22 cellular contexts compared by ENCODE assay signal in the genomic region with DNA sequence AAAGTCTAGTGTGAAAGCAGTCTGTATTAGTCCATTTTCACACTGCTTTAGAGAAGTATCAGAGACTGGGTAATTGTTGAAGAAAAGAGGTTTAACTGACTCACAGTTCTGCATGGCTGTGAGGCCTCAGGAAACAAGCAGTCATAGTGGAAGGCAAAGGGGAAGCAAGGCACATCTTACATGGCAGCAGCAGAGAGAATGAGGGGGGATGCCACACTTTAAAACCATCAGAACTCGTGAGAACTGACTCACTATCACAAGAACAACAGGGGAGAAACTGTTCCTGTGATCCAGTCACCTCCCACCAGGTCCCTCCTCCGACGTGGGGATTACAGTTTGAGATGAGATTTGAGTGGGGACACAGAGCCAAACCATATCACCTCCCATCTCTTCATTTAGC. TPM values are rescaled to one million over a fixed set of nuclear protein-coding genes. Genes with fewer than 3 reads are reported as not detected.
DNase-seq lines count a peak whose midpoint lies in the region; ATAC-seq, FAIRE-seq and TF ChIP-seq lines count a peak whose summit lies in the region.
"Had no signal": no experiment of that assay in that cellular context is flagged by ENCODE, and none has a peak within 500 bp of the region (broad histone marks: within the 10 kb centered on the region; RNA-seq: fewer than 3 reads in every experiment).

No MANE protein-coding gene starts in this region.

- FAIRE-seq in GM12891 (lab: Jason Lieb, UNC) (peak; percentile 5), urothelium cell line (lab: Jason Lieb, UNC) (no peak)

- H2BK5ac ChIP-seq in mesendoderm (ENCODE audit: low read length): no peak overlapping the region

- H3K4me2 ChIP-seq in mesendoderm (ENCODE audit: low read length): no peak overlapping the region

- H3K4me3 ChIP-seq in sigmoid colon (no peak overlapping the region), mesendoderm (ENCODE audit: low read length) (no peak overlapping the region)
- H3K4me3 ChIP-seq: heart right ventricle, left ventricle myocardium inferior, suprapubic skin had no signal

- peak; percentile 30 for DNase-seq in activated CD8-positive, alpha-beta T cell treated with anti-CD3 and anti-CD28 coated beads for 36 hours
- no peak for DNase-seq in activated CD8-positive, alpha-beta T cell treated with anti-CD3 and anti-CD28 coated beads, Interleukin-2, amount 10 ng/mL, durations not matched to agents 7 days and 5 days
- DNase-seq in GM12891 (ENCODE audit: insufficient read length, low spot score) (no peak), SKM-1 treated with dmso at 0.1 percent for 144 hours (lab: John Stamatoyannopoulos, UW; ENCODE audit: unreplicated experiment) (peak; percentile 59), dermis blood vessel endothelial cell (peak; percentile 36), sigmoid colon (no peak), mesendoderm (no peak), urothelium cell line (ENCODE audit: low spot score) (no peak)
- DNase-seq: ACHN; aorta; heart right ventricle; Karpas-422; left ventricle myocardium inferior; NCI-H1105 treated with DMSO at 0.1 percent for 48 hours; NCI-H2107; NCI-H510A treated with DMSO at 0.1 percent for 48 hours; NK-92 treated with Interleukin-12 subunit alpha and Interleukin-12 subunit beta, amount 100 ng/mL, for 24 hours had no signal

- H3K36me3 ChIP-seq in sigmoid colon: peaks cover 0 to 4% (median 0%) of the 10 kb centered on the region in 4 donors
- no peaks in the 10 kb centered on the region for H3K36me3 ChIP-seq in mesendoderm (ENCODE audit: control insufficient read depth, insufficient read depth, low read length)
- H3K36me3 ChIP-seq: left ventricle myocardium inferior, suprapubic skin had no signal

- H3K27ac ChIP-seq in sigmoid colon (no peak overlapping the region), mesendoderm (ENCODE audit: low read depth, low read length) (no peak overlapping the region)
- H3K27ac ChIP-seq: C4-2B, epithelial cell of prostate, heart right ventricle, left ventricle myocardium inferior, suprapubic skin had no signal

- H3K4me1 ChIP-seq in sigmoid colon (peaks cover 0 to 29% (median 16%) of the 10 kb centered on the region in 4 donors), mesendoderm (ENCODE audit: control insufficient read depth, low read depth, low read length) (no peaks in the 10 kb centered on the region)

- no peak for TF ChIP-seq EP300 in sigmoid colon (IDR thresholded peaks at IDR 0.05)

- no peak overlapping the region for H3K4me3 Mint-ChIP-seq in activated CD8-positive, alpha-beta T cell treated with anti-CD3 and anti-CD28 coated beads for 36 hours
- H3K4me3 Mint-ChIP-seq in activated CD8-positive, alpha-beta T cell treated with anti-CD3 and anti-CD28 coated beads, Interleukin-2, amount 10 ng/mL, durations not matched to agents 7 days and 5 days: no peak overlapping the region
- H3K4me3 Mint-ChIP-seq: central memory CD8-positive, alpha-beta T cell; neural crest cell had no signal

- intact Hi-C loops in activated CD8-positive, alpha-beta T cell treated with anti-CD3 and anti-CD28 coated beads for 36 hours (cut with micrococcal nuclease): no loop called here
- intact Hi-C loops in sigmoid colon (cut with DNase I): no loop called here

- H3K9me3 ChIP-seq in sigmoid colon: no peaks in the 10 kb centered on the region
- H3K9me3 ChIP-seq: heart right ventricle, left ventricle myocardium inferior, suprapubic skin had no signal

- no peaks in the 10 kb centered on the region for H3K27me3 ChIP-seq in sigmoid colon
- no peaks in the 10 kb centered on the region for H3K27me3 ChIP-seq in mesendoderm (ENCODE audit: insufficient read depth, low read length, poor library complexity)
- H3K27me3 ChIP-seq: heart right ventricle, suprapubic skin had no signal

- H3K27me3 Mint-ChIP-seq in activated CD8-positive, alpha-beta T cell treated with anti-CD3 and anti-CD28 coated beads for 36 hours: no peaks in the 10 kb centered on the region
- H3K27me3 Mint-ChIP-seq in activated CD8-positive, alpha-beta T cell treated with anti-CD3 and anti-CD28 coated beads, Interleukin-2, amount 10 ng/mL, durations not matched to agents 7 days and 5 days (ENCODE audit: low read depth): no peaks in the 10 kb centered on the region
- H3K27me3 Mint-ChIP-seq: central memory CD8-positive, alpha-beta T cell had no signal

- no peak overlapping the region for H3K23ac ChIP-seq in mesendoderm (ENCODE audit: low read length)

- H4K8ac ChIP-seq in mesendoderm (ENCODE audit: low read depth, low read length): no peak overlapping the region

- no peaks in the 10 kb centered on the region for H3K79me2 ChIP-seq in mesendoderm (ENCODE audit: control insufficient read depth, insufficient read depth, low read length)

- CTCF ChIA-PET in activated CD8-positive, alpha-beta T cell treated with anti-CD3 and anti-CD28 coated beads for 36 hours (lab: Charles Lee): no interaction called here
- CTCF ChIA-PET in activated CD8-positive, alpha-beta T cell treated with anti-CD3 and anti-CD28 coated beads, Interleukin-2, amount 10 ng/mL, durations not matched to agents 7 days and 5 days (lab: Charles Lee): no interaction called here

- no peak for TF ChIP-seq CTCF in activated CD8-positive, alpha-beta T cell treated with anti-CD3 and anti-CD28 coated beads for 36 hours (IDR thresholded peaks at IDR 0.05)
- no peak for TF ChIP-seq CTCF in sigmoid colon (IDR thresholded peaks at IDR 0.05)

- peak; percentile 62 for ATAC-seq in activated CD8-positive, alpha-beta T cell treated with anti-CD3 and anti-CD28 coated beads for 36 hours
- no peak for ATAC-seq in activated CD8-positive, alpha-beta T cell treated with anti-CD3 and anti-CD28 coated beads, Interleukin-2, amount 10 ng/mL, durations not matched to agents 7 days and 5 days
- ATAC-seq: heart right ventricle had no signal

- H3K9ac ChIP-seq in mesendoderm (ENCODE audit: low read length): no peak overlapping the region

- no peak overlapping the region for H3K4ac ChIP-seq in mesendoderm (ENCODE audit: low read depth, low read length)

- no peak overlapping the region for H4K5ac ChIP-seq in mesendoderm (ENCODE audit: low read length)

- no peak overlapping the region for H2BK15ac ChIP-seq in mesendoderm (replicated peaks; ENCODE audit: low read depth)

- no peak overlapping the region for H3K27ac Mint-ChIP-seq in activated CD8-positive, alpha-beta T cell treated with anti-CD3 and anti-CD28 coated beads for 36 hours
- H3K27ac Mint-ChIP-seq in activated CD8-positive, alpha-beta T cell treated with anti-CD3 and anti-CD28 coated beads, Interleukin-2, amount 10 ng/mL, durations not matched to agents 7 days and 5 days: no peak overlapping the region

- H3K36me3 Mint-ChIP-seq in activated CD8-positive, alpha-beta T cell treated with anti-CD3 and anti-CD28 coated beads for 36 hours (ENCODE audit: low read depth): peaks cover 44% of the 10 kb centered on the region
- peaks cover 34% of the 10 kb centered on the region for H3K36me3 Mint-ChIP-seq in activated CD8-positive, alpha-beta T cell treated with anti-CD3 and anti-CD28 coated beads, Interleukin-2, amount 10 ng/mL, durations not matched to agents 7 days and 5 days (ENCODE audit: low read depth)

- peaks cover 3% of the 10 kb centered on the region for H3K9me3 Mint-ChIP-seq in activated CD8-positive, alpha-beta T cell treated with anti-CD3 and anti-CD28 coated beads for 36 hours
- no peaks in the 10 kb centered on the region for H3K9me3 Mint-ChIP-seq in activated CD8-positive, alpha-beta T cell treated with anti-CD3 and anti-CD28 coated beads, Interleukin-2, amount 10 ng/mL, durations not matched to agents 7 days and 5 days (ENCODE audit: insufficient read depth)
- H3K9me3 Mint-ChIP-seq: central memory CD8-positive, alpha-beta T cell; neural crest cell had no signal

- POLR2A ChIA-PET in activated CD8-positive, alpha-beta T cell treated with anti-CD3 and anti-CD28 coated beads for 36 hours (lab: Charles Lee): no interaction called here
- POLR2A ChIA-PET in activated CD8-positive, alpha-beta T cell treated with anti-CD3 and anti-CD28 coated beads, Interleukin-2, amount 10 ng/mL, durations not matched to agents 7 days and 5 days (lab: Charles Lee): no interaction called here

- no peak overlapping the region for H2BK120ac ChIP-seq in mesendoderm (ENCODE audit: low read depth, low read length)

- H2AK5ac ChIP-seq in mesendoderm (ENCODE audit: low read length): no peak overlapping the region

- no peak overlapping the region for H3K18ac ChIP-seq in mesendoderm (ENCODE audit: low read length)

- H3K56ac ChIP-seq in mesendoderm (ENCODE audit: low read length): no peak overlapping the region

- H3K79me1 ChIP-seq in mesendoderm (ENCODE audit: low read length): no peaks in the 10 kb centered on the region

- H3K4me1 Mint-ChIP-seq in activated CD8-positive, alpha-beta T cell treated with anti-CD3 and anti-CD28 coated beads for 36 hours (ENCODE audit: low read depth): peaks cover 10% of the 10 kb centered on the region
- H3K4me1 Mint-ChIP-seq in activated CD8-positive, alpha-beta T cell treated with anti-CD3 and anti-CD28 coated beads, Interleukin-2, amount 10 ng/mL, durations not matched to agents 7 days and 5 days (ENCODE audit: low read depth): peaks cover 2% of the 10 kb centered on the region
- H3K4me1 Mint-ChIP-seq: neural crest cell had no signal

- TF ChIP-seq POLR2A in GM12891 (IDR thresholded peaks at IDR 0.05; ENCODE audit: low read depth, low read length): no peak
- no peak for TF ChIP-seq POLR2A in sigmoid colon (IDR thresholded peaks at IDR 0.05)

- 65 to 96% methylated on average over 3 of the region's 3 CpGs for WGBS in sigmoid colon, 2 donors
- WGBS in mesendoderm (ENCODE audit: extremely low coverage, insufficient coverage, low lambda C conversion rate): no CpG with 5 or more reads among the region's 3 CpGs

RNA-seq across cellular contexts. Expression of a gene that starts 13.8 kb away (rescaled TPM):
- under 1 TPM; 0.56 to 0.85 TPM for total RNA-seq in activated CD8-positive, alpha-beta T cell treated with anti-CD3 and anti-CD28 coated beads for 36 hours
- 1 to 10 TPM; 1.2 to 1.5 TPM for total RNA-seq in activated CD8-positive, alpha-beta T cell treated with anti-CD3 and anti-CD28 coated beads, Interleukin-2, amount 10 ng/mL, durations not matched to agents 7 days and 5 days
- polyA plus RNA-seq in GM12891 (2012; ENCODE audit: low read depth, missing spikeins): 17.9 TPM
- total RNA-seq in dermis blood vessel endothelial cell (1.0 and 1.3 TPM in 2 replicates), sigmoid colon (1 to 10 TPM in 2 of 4 donors, under 1 TPM in 2; 0.81 to 1.1 (median 1.0) TPM)
- polyA plus RNA-seq in sigmoid colon: 1 to 10 TPM in 2 of 3 donors, under 1 TPM in 1; 0.92 to 3.3 (median 3.0) TPM
- 0.91 TPM for polyA plus RNA-seq in mesendoderm (2013, experiment 1 of 2)
- polyA plus RNA-seq in mesendoderm (2013, experiment 2 of 2): 0.97 TPM

RNA-seq across cellular contexts. Expression of a gene that starts 19.0 kb away (rescaled TPM):
- total RNA-seq in activated CD8-positive, alpha-beta T cell treated with anti-CD3 and anti-CD28 coated beads for 36 hours: 10 to 100 TPM; 57.8 to 59.7 TPM
- total RNA-seq in activated CD8-positive, alpha-beta T cell treated with anti-CD3 and anti-CD28 coated beads, Interleukin-2, amount 10 ng/mL, durations not matched to agents 7 days and 5 days: 10 to 100 TPM; 44.4 TPM
- 25.1 TPM for polyA plus RNA-seq in GM12891 (2012; ENCODE audit: low read depth, missing spikeins)
- total RNA-seq in dermis blood vessel endothelial cell (24.8 and 37.6 TPM in 2 replicates), sigmoid colon (10 to 100 TPM; 13.3 to 21.3 (median 17.7) TPM)
- 100 to 1,000 TPM in 1 of 3 donors, 10 to 100 TPM in 2; 45.0 to 124 (median 85.1) TPM for polyA plus RNA-seq in sigmoid colon
- polyA plus RNA-seq in mesendoderm (2013, experiment 1 of 2): 35.2 TPM
- 34.7 TPM for polyA plus RNA-seq in mesendoderm (2013, experiment 2 of 2)

RNA-seq across cellular contexts. Expression of a gene that starts 53.1 kb away (rescaled TPM):
- total RNA-seq in activated CD8-positive, alpha-beta T cell treated with anti-CD3 and anti-CD28 coated beads for 36 hours: 1 to 10 TPM; 6.4 to 6.6 TPM
- 10 to 100 TPM; 50.0 to 52.5 TPM for total RNA-seq in activated CD8-positive, alpha-beta T cell treated with anti-CD3 and anti-CD28 coated beads, Interleukin-2, amount 10 ng/mL, durations not matched to agents 7 days and 5 days
- polyA plus RNA-seq in GM12891 (2012; ENCODE audit: low read depth, missing spikeins): 31.3 TPM
- total RNA-seq in dermis blood vessel endothelial cell (9.0 and 12.9 TPM in 2 replicates), sigmoid colon (1 to 10 TPM; 2.0 to 8.9 (median 4.2) TPM)
- 10 to 100 TPM in 1 of 3 donors, 1 to 10 TPM in 2; 4.8 to 12.8 (median 6.7) TPM for polyA plus RNA-seq in sigmoid colon
- 5.6 TPM for polyA plus RNA-seq in mesendoderm (2013, experiment 1 of 2)
- 5.0 TPM for polyA plus RNA-seq in mesendoderm (2013, experiment 2 of 2)

Comparison
In these comparisons a context has a peak if more than half of its experiments do, and no peak if none do; other contexts are left out.
1. DNase-seq: peak in activated CD8-positive, alpha-beta T cell treated with anti-CD3 and anti-CD28 coated beads for 36 hours (single experiment), SKM-1 treated with dmso at 0.1 percent for 144 hours (single experiment) and dermis blood vessel endothelial cell (single experiment); none in activated CD8-positive, alpha-beta T cell treated with anti-CD3 and anti-CD28 coated beads, Interleukin-2, amount 10 ng/mL, durations not matched to agents 7 days and 5 days (single experiment), GM12891 (single experiment), sigmoid colon (single experiment), mesendoderm (single experiment) and urothelium cell line (single experiment).